8 cellular contexts compared by ENCODE assay signal in the genomic region with DNA sequence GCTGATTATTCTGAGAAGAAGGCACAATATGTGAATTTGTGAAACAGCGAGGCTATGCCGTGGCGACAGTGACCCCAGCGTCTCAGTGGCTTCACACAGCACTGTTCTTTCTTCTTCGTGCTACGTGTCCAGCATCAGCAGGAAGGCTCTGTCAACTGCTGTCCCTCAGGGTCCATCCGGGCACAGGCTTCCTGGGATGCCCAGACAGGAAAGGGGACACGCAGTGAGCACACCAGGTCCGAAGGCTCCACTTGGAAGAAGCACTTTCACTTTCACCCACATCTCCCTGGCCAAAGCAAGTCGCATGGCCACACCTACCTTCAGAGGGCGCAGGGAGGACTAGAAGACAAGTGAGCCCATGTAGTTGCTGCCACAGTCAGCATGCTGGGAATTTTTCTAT. TPM values are rescaled to one million over a fixed set of nuclear protein-coding genes. Genes with fewer than 3 reads are reported as not detected.
DNase-seq lines count a peak whose midpoint lies in the region; ATAC-seq, FAIRE-seq and TF ChIP-seq lines count a peak whose summit lies in the region.

No MANE protein-coding gene starts in this region.

- H3K9ac ChIP-seq in OCI-LY1 (ENCODE audit: low read length) (peak overlapping the region; percentile 44; the same call in 1 of the 2 replicates), GM12878 (ENCODE audit: control insufficient read depth, insufficient read depth, low read length) (no peak overlapping the region)

- no TSS peak for BruUV-seq in GM12878 (replicated peaks; lab: Mats Ljungman, UMichigan)

- peak; percentile 61 for ATAC-seq in HG02870 (IDR thresholded peaks at IDR 0.05; ENCODE audit: unreplicated experiment)
- no peak for ATAC-seq in GM12878
- peak; percentile 93 for ATAC-seq in mucosa of descending colon

- H3K4me2 ChIP-seq in OCI-LY1 (ENCODE audit: low read length) (peak overlapping the region; percentile 78), GM12878 (ENCODE audit: control insufficient read depth, insufficient read depth) (peak overlapping the region; percentile 59)

- DNase-seq in Daoy (ENCODE audit: low read depth) (peak; percentile 81), GM12878 (ENCODE audit: low read depth, low spot score) (no peak), mucosa of descending colon (peak in 2 of 3 donors; percentile 65 to 66), iPS-NIHi11 (ENCODE audit: low spot score) (no peak), GOT3 (lab: John Stamatoyannopoulos, UW) (no peak), NCI-H1417 treated with DMSO at 0.1 percent for 48 hours (lab: John Stamatoyannopoulos, UW) (no peak)

- H3K9me3 ChIP-seq in OCI-LY1 (ENCODE audit: low read length) (no peaks in the 10 kb centered on the region), GM12878 (replicated peaks; ENCODE audit: control insufficient read depth, insufficient read depth, low read length) (no peaks in the 10 kb centered on the region), mucosa of descending colon (no peaks in the 10 kb centered on the region)

- 0 out of 2 replicates have a peak overlapping the region, but pooled peaks have one; percentile 74 for H2AFZ ChIP-seq in OCI-LY1 (ENCODE audit: low read length)
- H2AFZ ChIP-seq in GM12878 (ENCODE audit: control insufficient read depth, low read depth, low read length) = peak overlapping the region; percentile 22; the same call in 1 of the 2 replicates

- POLR2A ChIA-PET in GM12878 (lab: Charles Lee) = no interaction called here

- RAD21 ChIA-PET in GM12878 (lab: Charles Lee; ENCODE audit: unreplicated experiment) = interaction anchor here (0.7 kb wide), 1 partner anchor 261 kb away, joined by 4 read pairs; no protein-coding TSS in a partner anchor

- TF ChIP-seq POLR2A in GM12878 (IDR thresholded peaks at IDR 0.05; ENCODE audit: low read depth, low read length) = no peak

- CTCF ChIA-PET in GM12878 (lab: Yijun Ruan, JAX) = no interaction called here

- no peak for FAIRE-seq in GM12878 (lab: Jason Lieb, UNC)

- H3K27me3 ChIP-seq in OCI-LY1 (ENCODE audit: insufficient read depth, low read length) = peaks cover 4% of the 10 kb centered on the region; the same call in 1 of the 2 replicates
- no peaks in the 10 kb centered on the region; a peak in 2 of 4 replicates for H3K27me3 ChIP-seq in GM12878 (replicated peaks in 1 of 2; ENCODE audit: control insufficient read depth in 2 of 2, insufficient read depth in 2 of 2, low read length in 1 of 2)

- no peak for TF ChIP-seq RAD21 in GM12878 (IDR thresholded peaks at IDR 0.05; ENCODE audit: insufficient read depth, low read depth, low read length)

- WGBS in GM12878 (ENCODE audit: insufficient coverage, insufficient replicate concordance, low lambda C conversion rate, missing lambda C conversion rate) = 29% methylated on average over 11 of the region's 11 CpGs

- in situ Hi-C loops in GM12878 (cut with MboI) = no loop called here

- H3K79me2 ChIP-seq in OCI-LY1 (ENCODE audit: insufficient read depth, low read length) (no peaks in the 10 kb centered on the region), GM12878 (ENCODE audit: control insufficient read depth, insufficient read depth, low read length) (no peaks in the 10 kb centered on the region)

- no peak for TF ChIP-seq EP300 in GM12878 (IDR thresholded peaks at IDR 0.05; ENCODE audit: borderline replicate concordance in 1 of 2, control insufficient read depth in 1 of 2, low read depth in 2 of 2, low read length in 2 of 2)

- H4K20me1 ChIP-seq in OCI-LY1 (ENCODE audit: insufficient read depth, low read length) (no peaks in the 10 kb centered on the region), GM12878 (ENCODE audit: control insufficient read depth, insufficient read depth) (no peaks in the 10 kb centered on the region)

- no peak overlapping the region for H3K27ac ChIP-seq in OCI-LY1 (ENCODE audit: low read depth, low read length, poor library complexity, severe bottlenecking)
- no peak overlapping the region for H3K27ac ChIP-seq in GM12878 (ENCODE audit: control insufficient read depth, insufficient read depth)

- SMC1A ChIA-PET in GM12878 (lab: Charles Lee; ENCODE audit: uncharacterized antibody, unreplicated experiment) = no interaction called here

- peak; percentile 22; the same call in 1 of the 2 replicates for TF ChIP-seq CTCF in OCI-LY1 (IDR thresholded peaks at IDR 0.05; ENCODE audit: low read length)
- TF ChIP-seq CTCF in GM12878 (IDR thresholded peaks at IDR 0.05 in 2 of 3, conservative IDR thresholded peaks at IDR 0.05 in 1 of 3; ENCODE audit: control insufficient read depth in 2 of 3, extremely low read depth in 1 of 3, insufficient read depth in 1 of 3, low read depth in 3 of 3, low read length in 3 of 3) = no peak
- no peak for TF ChIP-seq CTCF in mucosa of descending colon (IDR thresholded peaks at IDR 0.05)

- H3K4me3 ChIP-seq in OCI-LY1 (ENCODE audit: low read depth, low read length, poor library complexity, severe bottlenecking) (peak overlapping the region; percentile 66), GM12878 (0 out of 2 replicates have a peak overlapping the region, but pooled peaks have one; percentile 37), mucosa of descending colon (no peak overlapping the region)

- peaks cover 6% of the 10 kb centered on the region for H3K4me1 ChIP-seq in OCI-LY1 (ENCODE audit: insufficient read depth, low read length, severe bottlenecking)
- H3K4me1 ChIP-seq in GM12878 (ENCODE audit: control insufficient read depth, insufficient read depth, low read length) = no peaks in the 10 kb centered on the region
- H3K4me1 ChIP-seq in mucosa of descending colon (ENCODE audit: low read depth) = no peaks in the 10 kb centered on the region

- no peaks in the 10 kb centered on the region for H3K9me2 ChIP-seq in OCI-LY1 (ENCODE audit: low read depth, low read length)

- intact Hi-C loops in GM12878 (cut with micrococcal nuclease; ENCODE audit: unreplicated experiment) = no loop called here
- intact Hi-C loops in mucosa of descending colon (cut with DNase I, micrococcal nuclease) = no loop called here

- H3K36me3 ChIP-seq in OCI-LY1 (ENCODE audit: insufficient read depth, low read length) = no peaks in the 10 kb centered on the region
- no peaks in the 10 kb centered on the region for H3K36me3 ChIP-seq in GM12878 (ENCODE audit: control insufficient read depth in 2 of 2, insufficient read depth in 2 of 2, low read length in 1 of 2)
- no peaks in the 10 kb centered on the region for H3K36me3 ChIP-seq in mucosa of descending colon (ENCODE audit: low read depth)

- H3F3A ChIP-seq in OCI-LY1 (ENCODE audit: insufficient read depth, low read length) = no peaks in the 10 kb centered on the region

TF ChIP-seq in GM12878, 131 proteins besides CTCF, POLR2A, EP300 and RAD21:
- TF ChIP-seq EED (IDR thresholded peaks at IDR 0.05; ENCODE audit: low read depth) = 0 out of 2 replicates have a peak, but pooled peaks have one; percentile 21
- TF ChIP-seq SMARCA5 (IDR thresholded peaks at IDR 0.05) = no peak

RNA-seq across cellular contexts. Expression of a gene that starts 47.3 kb away (rescaled TPM):
- total RNA-seq in Daoy (2014; rRNA removed; shearing (Covaris generic)) = 3.6 and 7.6 TPM in 2 replicates
- total RNA-seq in GM12878 (2013; cell fraction: nucleolus; rRNA removed) = 18.9 and 21.4 TPM in 2 replicates
- 8.7 and 15.1 TPM in 2 replicates for total RNA-seq in GM12878 (2014; rRNA removed)
- 12.2 and 13.2 TPM in 2 replicates for total RNA-seq in GM12878 (2014; rRNA removed; fragmentation: Illumina TruSeq; extraction: Trizol)
- 44.9 and 45.1 TPM in 2 replicates for total RNA-seq in GM12878 (2021)
- polyA plus RNA-seq in GM12878 (2011; ENCODE audit: low read depth) = 7.0 TPM
- polyA plus RNA-seq in GM12878 (2011; rRNA removed) = 63.9 and 69.8 TPM in 2 replicates
- polyA plus RNA-seq in GM12878 (2011; cell fraction: cytosol; rRNA removed) = 52.5 and 53.4 TPM in 2 replicates
- polyA plus RNA-seq in GM12878 (2011; cell fraction: nucleus; rRNA removed) = 87.8 and 88.3 TPM in 2 replicates
- 16.7 and 18.1 TPM in 2 replicates for polyA plus RNA-seq in GM12878 (2012)
- 29.5 and 30.4 TPM in 2 replicates for polyA plus RNA-seq in GM12878 (2014; fragmentation: Illumina TruSeq; extraction: Trizol)
- 1 to 10 TPM; 6.2 to 8.8 TPM for polyA plus RNA-seq in GM12878 (2014; fragmentation: Nextera tagmentation; extraction: Ambion mirVana)
- 29.2 and 34.8 TPM in 2 replicates for polyA plus RNA-seq in GM12878 (2014; rRNA removed)
- 10 to 100 TPM; 21.8 to 22.0 TPM for polyA plus RNA-seq in GM12878 (2016; fragmentation: Nextera tagmentation; extraction: Ambion mirVana)
- polyA minus RNA-seq in GM12878 (2011; rRNA and poly(A)+ RNA removed) = 57.6 and 90.8 TPM in 2 replicates
- 15.9 and 22.5 TPM in 2 replicates for polyA minus RNA-seq in GM12878 (2011; cell fraction: cytosol; rRNA and poly(A)+ RNA removed)
- polyA minus RNA-seq in GM12878 (2011; cell fraction: nucleus; rRNA and poly(A)+ RNA removed) = 34.7 and 50.0 TPM in 2 replicates
- 10 to 100 TPM; 47.6 to 61.4 (median 57.1) TPM for total RNA-seq in mucosa of descending colon

RNA-seq across cellular contexts. Expression of a gene that starts 49.0 kb away (rescaled TPM):
- total RNA-seq in Daoy (2014; rRNA removed; shearing (Covaris generic)) = 6.4 and 10.4 TPM in 2 replicates
- total RNA-seq in GM12878 (2013; cell fraction: nucleolus; rRNA removed) = 7.5 TPM in 2 replicates
- total RNA-seq in GM12878 (2014; rRNA removed) = 8.3 and 8.7 TPM in 2 replicates
- total RNA-seq in GM12878 (2014; rRNA removed; fragmentation: Illumina TruSeq; extraction: Trizol) = 5.8 and 6.2 TPM in 2 replicates
- total RNA-seq in GM12878 (2021) = 14.0 and 15.2 TPM in 2 replicates
- 2.4 TPM for polyA plus RNA-seq in GM12878 (2011; ENCODE audit: low read depth)
- 2.8 and 4.0 TPM in 2 replicates for polyA plus RNA-seq in GM12878 (2011; rRNA removed)
- 4.4 and 4.8 TPM in 2 replicates for polyA plus RNA-seq in GM12878 (2011; cell fraction: cytosol; rRNA removed)
- polyA plus RNA-seq in GM12878 (2011; cell fraction: nucleus; rRNA removed) = 5.2 and 7.7 TPM in 2 replicates
- polyA plus RNA-seq in GM12878 (2012) = 4.3 and 5.1 TPM in 2 replicates
- 5.3 and 7.1 TPM in 2 replicates for polyA plus RNA-seq in GM12878 (2014; fragmentation: Illumina TruSeq; extraction: Trizol)
- polyA plus RNA-seq in GM12878 (2014; fragmentation: Nextera tagmentation; extraction: Ambion mirVana) = 1 to 10 TPM; 2.2 to 2.9 TPM
- 6.7 and 7.9 TPM in 2 replicates for polyA plus RNA-seq in GM12878 (2014; rRNA removed)
- polyA plus RNA-seq in GM12878 (2016; fragmentation: Nextera tagmentation; extraction: Ambion mirVana) = 1 to 10 TPM; 2.4 to 2.8 TPM
- polyA minus RNA-seq in GM12878 (2011; rRNA and poly(A)+ RNA removed) = 4.9 and 6.4 TPM in 2 replicates
- 5.1 and 5.2 TPM in 2 replicates for polyA minus RNA-seq in GM12878 (2011; cell fraction: cytosol; rRNA and poly(A)+ RNA removed)
- polyA minus RNA-seq in GM12878 (2011; cell fraction: nucleus; rRNA and poly(A)+ RNA removed) = 4.1 and 7.7 TPM in 2 replicates
- total RNA-seq in mucosa of descending colon = 10 to 100 TPM; 22.7 to 66.6 (median 36.9) TPM

Comparison
In these comparisons a context has a peak if more than half of its experiments do, and no peak if none do; other contexts are left out.
1. DNase-seq: peak in Daoy (single experiment) and mucosa of descending colon (2 of 3); none in GM12878 (single experiment), iPS-NIHi11 (single experiment), GOT3 (single experiment) and NCI-H1417 treated with DMSO at 0.1 percent for 48 hours (single experiment).